In the genomic region with DNA sequence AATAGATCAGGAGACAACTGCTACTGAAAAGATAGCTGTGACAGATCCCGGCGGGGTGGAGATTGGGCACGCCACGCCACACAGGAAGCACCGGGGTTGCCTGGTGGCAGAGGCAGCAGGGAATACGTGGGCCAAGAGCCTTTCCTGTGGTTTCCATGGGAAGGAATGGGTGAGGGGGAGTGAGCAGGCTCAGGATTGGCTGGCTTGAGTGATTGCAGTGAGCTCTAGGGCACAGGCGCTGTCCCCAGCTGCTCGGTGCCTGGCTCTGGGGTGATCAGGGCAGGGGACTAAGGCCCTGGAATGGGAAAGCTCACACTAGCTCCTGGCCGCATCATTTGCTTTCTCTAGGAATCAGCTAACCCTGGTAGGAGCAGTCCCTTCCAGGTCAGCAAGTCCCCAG, we compare ENCODE assay signal across 10 cellular contexts.
DNase-seq lines count a peak whose midpoint lies in the region; ATAC-seq and TF ChIP-seq lines count a peak whose summit lies in the region.
"Had no signal": no experiment of that assay in that cellular context is flagged by ENCODE, and none has a peak within 500 bp of the region (broad histone marks: within the 10 kb centered on the region; RNA-seq: fewer than 3 reads in every experiment).

No MANE protein-coding gene starts in this region.

- no peak overlapping the region for H3K4me3 ChIP-seq in Panc1 (ENCODE audit: low read depth in 2 of 2, low read length in 2 of 2)

- DNase-seq in HT1080 (ENCODE audit: low read depth) (peak; percentile 39), Panc1 (ENCODE audit: low read depth, low spot score) (no peak), head of caudate nucleus (peak; percentile 37 to 87 (median 74)), posterior cingulate gyrus (peak in 9 of 10 donors; percentile 32 to 94 (median 56)), NCI-H2029 (lab: John Stamatoyannopoulos, UW) (no peak)
- no peak for DNase-seq in activated CD4-positive, CD25-positive, alpha-beta regulatory T cell treated with anti-CD3 and anti-CD28 coated beads, Interleukin-2, amount 50 U/mL, for 72 hours
- DNase-seq: activated effector memory CD4-positive, alpha-beta T cell treated with anti-CD3 and anti-CD28 coated beads, Interleukin-2, amount 50 U/mL, for 16 hours; erythroblast had no signal

- no peaks in the 10 kb centered on the region for H3K27me3 ChIP-seq in Panc1 (ENCODE audit: control insufficient read depth, insufficient read depth, low read length)

- H3K27ac ChIP-seq in Panc1 (ENCODE audit: low read length): peak overlapping the region; percentile 92
- H3K27ac ChIP-seq: thoracic aorta had no signal

- no peaks in the 10 kb centered on the region for H3K36me3 ChIP-seq in Panc1 (ENCODE audit: control insufficient read depth, insufficient read depth, low read length)
- H3K36me3 ChIP-seq: thoracic aorta had no signal

- peaks cover 26% of the 10 kb centered on the region for H3K4me1 ChIP-seq in Panc1 (ENCODE audit: control insufficient read depth, insufficient read depth, low read length)

- TF ChIP-seq CTCF in Panc1 (IDR thresholded peaks at IDR 0.05): no peak

- no TSS peak for BruUV-seq in Panc1 (replicated peaks; lab: Mats Ljungman, UMichigan)

- ATAC-seq in Panc1 (peak; percentile 46), HG03045 (IDR thresholded peaks at IDR 0.05; ENCODE audit: unreplicated experiment) (no peak)

- in situ Hi-C loops in Panc1 (cut with HindIII; ENCODE audit: low pct_unique_long_range_greater_than_20kb, low sequenced_read_pairs): no loop called here

- intact Hi-C loops in Panc1 (cut with micrococcal nuclease; ENCODE audit: unreplicated experiment): no loop called here
- intact Hi-C loops in head of caudate nucleus (cut with DNase I): no loop called here
- intact Hi-C loops in posterior cingulate gyrus (cut with DNase I): no loop called here

- CTCF ChIA-PET in Panc1 (lab: Charles Lee): no interaction called here

- POLR2A ChIA-PET in Panc1 (lab: Charles Lee): no interaction called here

- peaks cover 4% of the 10 kb centered on the region; the same call in 1 of the 2 replicates for H3K9me3 ChIP-seq in Panc1 (ENCODE audit: control insufficient read depth, insufficient read depth, low read depth, low read length)
- H3K9me3 ChIP-seq: thoracic aorta had no signal

Comparison
In these comparisons a context has a peak if more than half of its experiments do, and no peak if none do; other contexts are left out.
1. DNase-seq: peak in HT1080 (single experiment), head of caudate nucleus (42 of 42) and posterior cingulate gyrus (9 of 10); none in Panc1 (single experiment), activated CD4-positive, CD25-positive, alpha-beta regulatory T cell treated with anti-CD3 and anti-CD28 coated beads, Interleukin-2, amount 50 U/mL, for 72 hours (single experiment) and NCI-H2029 (single experiment).